21 cellular contexts compared by ENCODE assay signal in the genomic region with DNA sequence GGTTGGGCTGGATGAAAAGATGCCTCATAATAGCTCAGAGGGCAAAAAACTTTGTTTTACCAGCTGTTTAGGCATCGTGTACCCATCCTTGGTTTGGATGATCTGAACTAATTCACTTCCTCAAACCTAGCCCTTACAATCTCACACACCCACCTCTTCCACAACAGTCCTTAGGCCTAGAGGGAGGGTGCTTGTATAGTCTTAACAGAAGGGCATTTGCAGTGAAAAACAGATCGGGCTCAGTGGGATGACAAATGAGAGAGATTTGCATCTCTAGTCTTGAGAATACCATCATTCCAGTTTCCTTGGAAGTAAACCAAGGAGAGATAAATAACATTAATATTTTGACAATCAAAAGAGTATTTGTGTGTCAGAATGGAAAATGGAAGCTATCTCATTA. TPM values are rescaled to one million over a fixed set of nuclear protein-coding genes. Genes with fewer than 3 reads are reported as not detected.
DNase-seq lines count a peak whose midpoint lies in the region; ATAC-seq and TF ChIP-seq lines count a peak whose summit lies in the region.
"Had no signal": no experiment of that assay in that cellular context is flagged by ENCODE, and none has a peak within 500 bp of the region (broad histone marks: within the 10 kb centered on the region; RNA-seq: fewer than 3 reads in every experiment).

No MANE protein-coding gene starts in this region.

- H3K27ac ChIP-seq in HUES64 (ENCODE audit: low read depth, low read length), result peak overlapping the region; percentile 87; the same call in 1 of the 2 replicates
- H3K27ac ChIP-seq in dorsolateral prefrontal cortex, result peak overlapping the region; percentile 62 to 99 (median 95)
- no peak overlapping the region for H3K27ac ChIP-seq in PC-3 (ENCODE audit: low read length)
- H3K27ac ChIP-seq: C4-2B, GM23248, Peyer's patch had no signal

- CTCF ChIA-PET in PC-3 (lab: Charles Lee), result no interaction called here

- POLR2A ChIA-PET in PC-3 (lab: Charles Lee; ENCODE audit: unreplicated experiment), result no interaction called here

- intact Hi-C loops in dorsolateral prefrontal cortex (cut with DNase I) (loop anchor here in 1 of 2 donors (1.0 kb wide), 1 partner anchor 13 kb away; no protein-coding TSS in a partner anchor), PC-3 (cut with micrococcal nuclease) (no loop called here)

- no peaks in the 10 kb centered on the region for H3K79me2 ChIP-seq in PC-3 (ENCODE audit: low read length)

- H3F3A ChIP-seq in PC-3 (ENCODE audit: low read length, unreplicated experiment), result no peaks in the 10 kb centered on the region

- H2AFZ ChIP-seq in PC-3 (ENCODE audit: low read length), result no peak overlapping the region
- H2AFZ ChIP-seq: GM23248 had no signal

- BruUV-seq in PC-3 (replicated peaks; lab: Mats Ljungman, UMichigan), result no TSS peak

- no peak for DNase-seq in dorsolateral prefrontal cortex
- DNase-seq in inferior parietal cortex (ENCODE audit: extremely low spot score), result peak; percentile 30
- peak; percentile 71 for DNase-seq in superior temporal gyrus (ENCODE audit: extremely low spot score)
- DNase-seq in PC-3, result no peak
- DNase-seq in NCI-H1436 treated with DMSO at 0.1 percent for 48 hours (lab: John Stamatoyannopoulos, UW), result no peak
- DNase-seq in activated CD4-positive, alpha-beta T cell treated with anti-CD3 and anti-CD28 coated beads, Interleukin-2, amount 50 U/mL, for 1 hour, result no peak
- DNase-seq: DMS79, GM23248, IMR-90, NCI-H1417 treated with DMSO at 0.1 percent for 48 hours, NCI-H2029, NCI-H345, NCI-H526, Peyer's patch, SW 1271 had no signal

- H3K27me3 ChIP-seq in HUES64 (ENCODE audit: insufficient read depth, low read length), result no peaks in the 10 kb centered on the region
- H3K27me3 ChIP-seq in dorsolateral prefrontal cortex, result no peaks in the 10 kb centered on the region
- H3K27me3 ChIP-seq in PC-3 (ENCODE audit: low read length), result 0 out of 2 replicates have a peak, but pooled peaks cover 2% of the 10 kb centered on the region
- H3K27me3 ChIP-seq: Peyer's patch had no signal

- H3K4me2 ChIP-seq in PC-3 (ENCODE audit: low read length), result no peak overlapping the region

- H3K9me3 ChIP-seq in HUES64 (ENCODE audit: insufficient read depth, low read depth, low read length) (peaks cover 39% of the 10 kb centered on the region), PC-3 (ENCODE audit: low read length) (no peaks in the 10 kb centered on the region)

- no peak overlapping the region for H3K9ac ChIP-seq in HUES64 (ENCODE audit: low read depth, low read length)
- H3K9ac ChIP-seq in PC-3 (ENCODE audit: low read length), result no peak overlapping the region
- H3K9ac ChIP-seq: GM23248 had no signal

- H3K4me1 ChIP-seq in HUES64 (ENCODE audit: insufficient read depth, low read length) (peaks cover 22% of the 10 kb centered on the region), PC-3 (ENCODE audit: insufficient read depth, low read length) (no peaks in the 10 kb centered on the region)
- H3K4me1 ChIP-seq: Peyer's patch had no signal

- H4K20me1 ChIP-seq in PC-3 (ENCODE audit: low read length), result no peaks in the 10 kb centered on the region

- TF ChIP-seq CTCF in dorsolateral prefrontal cortex (IDR thresholded peaks at IDR 0.05 in 54 of 56, conservative IDR thresholded peaks at IDR 0.05 in 2 of 56; ENCODE audit: low read depth in 1 of 56, partially characterized antibody in 56 of 56) (no peak), PC-3 (conservative IDR thresholded peaks at IDR 0.05; ENCODE audit: low read depth, low read length) (no peak)

- ATAC-seq in PC-3 (no peak), GM18517 (IDR thresholded peaks at IDR 0.05; ENCODE audit: unreplicated experiment) (no peak)
- ATAC-seq: Right ventricle myocardium inferior had no signal

- H3K36me3 ChIP-seq in HUES64 (ENCODE audit: insufficient read depth, low read length) (peaks cover 6% of the 10 kb centered on the region), PC-3 (ENCODE audit: low read depth, low read length) (no peaks in the 10 kb centered on the region)
- H3K36me3 ChIP-seq: Peyer's patch had no signal

- WGBS in HUES64, result 64% methylated on average over 2 of the region's 2 CpGs

- H3K4me3 ChIP-seq in HUES64 (ENCODE audit: low read length) (no peak overlapping the region), dorsolateral prefrontal cortex (peak overlapping the region in 58 of 59 donors; percentile 5 to 72 (median 50)), PC-3 (ENCODE audit: low read length) (no peak overlapping the region)
- H3K4me3 ChIP-seq: GM23248, Peyer's patch had no signal

- H3K9me2 ChIP-seq in PC-3 (replicated peaks; ENCODE audit: low read length), result no peaks in the 10 kb centered on the region

RNA-seq across cellular contexts. Expression of a gene that starts 11.0 kb away (rescaled TPM):
- 3.5 TPM for polyA plus RNA-seq in HUES64 (2013, experiment 1 of 2)
- 5.1 TPM for polyA plus RNA-seq in HUES64 (2013, experiment 2 of 2)
- total RNA-seq in dorsolateral prefrontal cortex, result 100 to 1,000 TPM in 11 of 120 experiments, 10 to 100 TPM in 108, 1 to 10 TPM in 1; 9.2 to 211 (median 50.5) TPM
- not detected in 2 replicates for total RNA-seq in PC-3 (2014; rRNA removed)
- total RNA-seq: GM23248, IMR-90, MCF 10A, Peyer's patch, Right ventricle myocardium inferior, SK-MEL-5 had no signal
- polyA plus RNA-seq: GM23248, IMR-90 had no signal

RNA-seq across cellular contexts. Expression of a gene that starts 49.0 kb away (rescaled TPM):
- not detected for polyA plus RNA-seq in HUES64 (2013, experiment 1 of 2)
- not detected for polyA plus RNA-seq in HUES64 (2013, experiment 2 of 2)
- total RNA-seq in dorsolateral prefrontal cortex (not detected), PC-3 (2014; rRNA removed) (not detected in 2 replicates)
- total RNA-seq: GM23248, IMR-90, MCF 10A, Peyer's patch, Right ventricle myocardium inferior, SK-MEL-5 had no signal
- polyA plus RNA-seq: GM23248, IMR-90 had no signal

Comparison
In these comparisons a context has a peak if more than half of its experiments do, and no peak if none do; other contexts are left out.
1. H3K4me3 ChIP-seq: peak in dorsolateral prefrontal cortex (58 of 59); none in HUES64 (single experiment) and PC-3 (single experiment).
2. DNase-seq: peak in inferior parietal cortex (single experiment) and superior temporal gyrus (single experiment); none in dorsolateral prefrontal cortex (0 of 10), PC-3 (single experiment), NCI-H1436 treated with DMSO at 0.1 percent for 48 hours (single experiment) and activated CD4-positive, alpha-beta T cell treated with anti-CD3 and anti-CD28 coated beads, Interleukin-2, amount 50 U/mL, for 1 hour (single experiment).
3. RNA of a gene that starts 11.0 kb away (total RNA-seq): 9.2 to 211 TPM in dorsolateral prefrontal cortex; not detected in PC-3; every median in the first group is over 10 times any median in the second.